Comparison of ENCODE assay signal across 1 cellular context in the genomic region with DNA sequence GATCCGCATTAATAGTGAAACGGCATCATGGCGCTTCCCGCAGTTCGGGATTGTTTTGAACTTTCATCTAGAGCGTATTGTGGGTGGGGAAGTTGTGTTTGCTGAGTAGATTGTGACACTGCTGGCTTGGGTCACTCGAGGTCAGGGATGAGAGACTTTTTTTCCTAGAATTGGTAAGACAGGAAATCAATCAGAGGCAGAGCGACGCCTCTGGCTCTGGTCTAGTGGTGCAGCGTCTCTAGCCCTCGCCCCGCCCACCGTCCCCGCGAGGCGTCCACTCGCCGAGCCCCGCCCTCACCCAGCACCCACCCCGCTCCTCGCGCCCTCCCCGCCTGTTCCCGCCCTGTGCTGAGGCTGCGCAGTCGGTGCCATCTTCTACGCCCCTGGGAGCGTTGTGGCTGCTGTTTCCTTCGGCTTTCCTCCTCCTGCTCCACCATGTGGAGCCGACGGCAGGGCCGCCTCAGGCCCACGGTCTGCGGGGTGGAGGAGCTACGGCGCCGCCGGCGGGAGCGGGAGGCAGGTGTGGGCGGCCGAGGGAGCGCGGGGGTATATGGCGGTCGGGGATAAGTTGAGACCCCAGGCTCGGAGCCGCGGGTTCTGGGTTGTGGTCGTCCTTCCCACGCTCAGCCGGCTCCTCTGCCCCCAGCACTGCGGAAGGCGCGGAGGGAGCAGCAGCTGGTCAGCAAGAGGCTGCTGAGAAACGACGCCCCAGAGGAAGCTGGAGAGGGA.
A peak's percentile ranks its signal among the peaks of the same experiment; 100 is the strongest.
TF ChIP-seq lines count a peak whose summit lies in the region.

A gene (plus strand): TSS at position 359 of the 729 bp plus-strand sequence. CDS start 77 bp downstream, at position 436.

TF ChIP-seq in HepG2, 621 proteins besides CTCF, POLR2A, EP300 and RAD21 (continued from another document and continues in another):
- TF ChIP-seq, protein P1, sequence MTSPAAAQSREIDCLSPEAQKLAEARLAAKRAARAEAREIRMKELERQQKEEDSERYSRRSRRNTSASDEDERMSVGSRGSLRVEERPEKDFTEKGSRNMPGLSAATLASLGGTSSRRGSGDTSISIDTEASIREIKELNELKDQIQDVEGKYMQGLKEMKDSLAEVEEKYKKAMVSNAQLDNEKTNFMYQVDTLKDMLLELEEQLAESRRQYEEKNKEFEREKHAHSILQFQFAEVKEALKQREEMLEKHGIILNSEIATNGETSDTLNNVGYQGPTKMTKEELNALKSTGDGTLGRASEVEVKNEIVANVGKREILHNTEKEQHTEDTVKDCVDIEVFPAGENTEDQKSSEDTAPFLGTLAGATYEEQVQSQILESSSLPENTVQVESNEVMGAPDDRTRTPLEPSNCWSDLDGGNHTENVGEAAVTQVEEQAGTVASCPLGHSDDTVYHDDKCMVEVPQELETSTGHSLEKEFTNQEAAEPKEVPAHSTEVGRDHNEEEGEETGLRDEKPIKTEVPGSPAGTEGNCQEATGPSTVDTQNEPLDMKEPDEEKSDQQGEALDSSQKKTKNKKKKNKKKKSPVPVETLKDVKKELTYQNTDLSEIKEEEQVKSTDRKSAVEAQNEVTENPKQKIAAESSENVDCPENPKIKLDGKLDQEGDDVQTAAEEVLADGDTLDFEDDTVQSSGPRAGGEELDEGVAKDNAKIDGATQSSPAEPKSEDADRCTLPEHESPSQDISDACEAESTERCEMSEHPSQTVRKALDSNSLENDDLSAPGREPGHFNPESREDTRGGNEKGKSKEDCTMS (CRISPR knock-in tag; conservative IDR thresholded peaks at IDR 0.05) = no peak
- TF ChIP-seq, protein P2, sequence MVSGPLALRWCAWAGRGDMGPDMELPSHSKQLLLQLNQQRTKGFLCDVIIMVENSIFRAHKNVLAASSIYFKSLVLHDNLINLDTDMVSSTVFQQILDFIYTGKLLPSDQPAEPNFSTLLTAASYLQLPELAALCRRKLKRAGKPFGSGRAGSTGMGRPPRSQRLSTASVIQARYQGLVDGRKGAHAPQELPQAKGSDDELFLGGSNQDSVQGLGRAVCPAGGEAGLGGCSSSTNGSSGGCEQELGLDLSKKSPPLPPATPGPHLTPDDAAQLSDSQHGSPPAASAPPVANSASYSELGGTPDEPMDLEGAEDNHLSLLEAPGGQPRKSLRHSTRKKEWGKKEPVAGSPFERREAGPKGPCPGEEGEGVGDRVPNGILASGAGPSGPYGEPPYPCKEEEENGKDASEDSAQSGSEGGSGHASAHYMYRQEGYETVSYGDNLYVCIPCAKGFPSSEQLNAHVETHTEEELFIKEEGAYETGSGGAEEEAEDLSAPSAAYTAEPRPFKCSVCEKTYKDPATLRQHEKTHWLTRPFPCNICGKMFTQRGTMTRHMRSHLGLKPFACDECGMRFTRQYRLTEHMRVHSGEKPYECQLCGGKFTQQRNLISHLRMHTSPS (CRISPR knock-in tag; IDR thresholded peaks at IDR 0.05; ENCODE audit: low read depth) = no peak
- TF ChIP-seq MIER3 (CRISPR knock-in tag; IDR thresholded peaks at IDR 0.05; ENCODE audit: borderline replicate concordance) (peak; percentile 96), YEATS2 (CRISPR knock-in tag; IDR thresholded peaks at IDR 0.05; ENCODE audit: borderline replicate concordance) (peak; percentile 54; the same call in 1 of the 2 replicates), KLF9 (CRISPR knock-in tag; IDR thresholded peaks at IDR 0.05; ENCODE audit: low read depth) (peak; percentile 80; the same call in 1 of the 2 replicates), POGZ (CRISPR knock-in tag; IDR thresholded peaks at IDR 0.05) (peak; percentile 16; the same call in 1 of the 2 replicates), PHF5A (CRISPR knock-in tag; IDR thresholded peaks at IDR 0.05; ENCODE audit: low read depth, unreplicated experiment) (peak; percentile 50), GABPB1 (CRISPR knock-in tag; IDR thresholded peaks at IDR 0.05) (peak; percentile 80), AHR (CRISPR knock-in tag; IDR thresholded peaks at IDR 0.05) (no peak; the same call in 1 of the 2 replicates), ZEB1 (IDR thresholded peaks at IDR 0.05; ENCODE audit: insufficient replicate concordance, low read depth) (no peak), SAFB2 (CRISPR knock-in tag; IDR thresholded peaks at IDR 0.05; ENCODE audit: borderline replicate concordance, low read depth) (peak; percentile 79; the same call in 1 of the 2 replicates), KLF12 (CRISPR knock-in tag; IDR thresholded peaks at IDR 0.05; ENCODE audit: borderline replicate concordance) (no peak), ZBTB1 (CRISPR knock-in tag; IDR thresholded peaks at IDR 0.05; ENCODE audit: borderline replicate concordance) (no peak; the same call in 1 of the 2 replicates), FOXC1 (CRISPR knock-in tag; IDR thresholded peaks at IDR 0.05; ENCODE audit: borderline replicate concordance) (peak; percentile 9; the same call in 1 of the 2 replicates), CREB1 (IDR thresholded peaks at IDR 0.05) (peak; percentile 70), CREB1 (CRISPR knock-in tag; IDR thresholded peaks at IDR 0.05) (peak; percentile 75)
- TF ChIP-seq, protein P3, sequence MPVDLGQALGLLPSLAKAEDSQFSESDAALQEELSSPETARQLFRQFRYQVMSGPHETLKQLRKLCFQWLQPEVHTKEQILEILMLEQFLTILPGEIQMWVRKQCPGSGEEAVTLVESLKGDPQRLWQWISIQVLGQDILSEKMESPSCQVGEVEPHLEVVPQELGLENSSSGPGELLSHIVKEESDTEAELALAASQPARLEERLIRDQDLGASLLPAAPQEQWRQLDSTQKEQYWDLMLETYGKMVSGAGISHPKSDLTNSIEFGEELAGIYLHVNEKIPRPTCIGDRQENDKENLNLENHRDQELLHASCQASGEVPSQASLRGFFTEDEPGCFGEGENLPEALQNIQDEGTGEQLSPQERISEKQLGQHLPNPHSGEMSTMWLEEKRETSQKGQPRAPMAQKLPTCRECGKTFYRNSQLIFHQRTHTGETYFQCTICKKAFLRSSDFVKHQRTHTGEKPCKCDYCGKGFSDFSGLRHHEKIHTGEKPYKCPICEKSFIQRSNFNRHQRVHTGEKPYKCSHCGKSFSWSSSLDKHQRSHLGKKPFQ (CRISPR knock-in tag; IDR thresholded peaks at IDR 0.05; ENCODE audit: insufficient replicate concordance) = peak; percentile 82
- TF ChIP-seq, protein P4, sequence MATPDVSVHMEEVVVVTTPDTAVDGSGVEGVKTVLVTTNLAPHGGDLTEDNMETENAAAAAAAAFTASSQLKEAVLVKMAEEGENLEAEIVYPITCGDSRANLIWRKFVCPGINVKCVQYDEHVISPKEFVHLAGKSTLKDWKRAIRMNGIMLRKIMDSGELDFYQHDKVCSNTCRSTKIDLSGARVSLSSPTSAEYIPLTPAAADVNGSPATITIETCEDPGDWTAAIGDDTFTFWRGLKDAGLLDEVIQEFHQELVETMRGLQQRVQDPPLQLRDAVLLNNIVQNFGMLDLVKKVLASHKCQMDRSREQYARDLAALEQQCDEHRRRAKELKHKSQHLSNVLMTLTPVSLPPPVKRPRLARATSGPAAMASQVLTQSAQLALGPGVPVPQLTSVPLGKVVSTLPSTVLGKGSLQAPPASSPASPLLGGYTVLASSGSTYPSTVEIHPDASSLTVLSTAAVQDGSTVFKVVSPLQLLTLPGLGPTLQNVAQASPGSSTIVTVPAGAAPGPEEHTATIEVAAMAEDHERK (CRISPR knock-in tag; IDR thresholded peaks at IDR 0.05; ENCODE audit: low read depth) = 0 out of 2 replicates have a peak, but pooled peaks have one; percentile 34
- TF ChIP-seq, protein P5, sequence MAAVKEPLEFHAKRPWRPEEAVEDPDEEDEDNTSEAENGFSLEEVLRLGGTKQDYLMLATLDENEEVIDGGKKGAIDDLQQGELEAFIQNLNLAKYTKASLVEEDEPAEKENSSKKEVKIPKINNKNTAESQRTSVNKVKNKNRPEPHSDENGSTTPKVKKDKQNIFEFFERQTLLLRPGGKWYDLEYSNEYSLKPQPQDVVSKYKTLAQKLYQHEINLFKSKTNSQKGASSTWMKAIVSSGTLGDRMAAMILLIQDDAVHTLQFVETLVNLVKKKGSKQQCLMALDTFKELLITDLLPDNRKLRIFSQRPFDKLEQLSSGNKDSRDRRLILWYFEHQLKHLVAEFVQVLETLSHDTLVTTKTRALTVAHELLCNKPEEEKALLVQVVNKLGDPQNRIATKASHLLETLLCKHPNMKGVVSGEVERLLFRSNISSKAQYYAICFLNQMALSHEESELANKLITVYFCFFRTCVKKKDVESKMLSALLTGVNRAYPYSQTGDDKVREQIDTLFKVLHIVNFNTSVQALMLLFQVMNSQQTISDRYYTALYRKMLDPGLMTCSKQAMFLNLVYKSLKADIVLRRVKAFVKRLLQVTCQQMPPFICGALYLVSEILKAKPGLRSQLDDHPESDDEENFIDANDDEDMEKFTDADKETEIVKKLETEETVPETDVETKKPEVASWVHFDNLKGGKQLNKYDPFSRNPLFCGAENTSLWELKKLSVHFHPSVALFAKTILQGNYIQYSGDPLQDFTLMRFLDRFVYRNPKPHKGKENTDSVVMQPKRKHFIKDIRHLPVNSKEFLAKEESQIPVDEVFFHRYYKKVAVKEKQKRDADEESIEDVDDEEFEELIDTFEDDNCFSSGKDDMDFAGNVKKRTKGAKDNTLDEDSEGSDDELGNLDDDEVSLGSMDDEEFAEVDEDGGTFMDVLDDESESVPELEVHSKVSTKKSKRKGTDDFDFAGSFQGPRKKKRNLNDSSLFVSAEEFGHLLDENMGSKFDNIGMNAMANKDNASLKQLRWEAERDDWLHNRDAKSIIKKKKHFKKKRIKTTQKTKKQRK (IDR thresholded peaks at IDR 0.05; ENCODE audit: low read length) = no peak
- TF ChIP-seq, protein P6, sequence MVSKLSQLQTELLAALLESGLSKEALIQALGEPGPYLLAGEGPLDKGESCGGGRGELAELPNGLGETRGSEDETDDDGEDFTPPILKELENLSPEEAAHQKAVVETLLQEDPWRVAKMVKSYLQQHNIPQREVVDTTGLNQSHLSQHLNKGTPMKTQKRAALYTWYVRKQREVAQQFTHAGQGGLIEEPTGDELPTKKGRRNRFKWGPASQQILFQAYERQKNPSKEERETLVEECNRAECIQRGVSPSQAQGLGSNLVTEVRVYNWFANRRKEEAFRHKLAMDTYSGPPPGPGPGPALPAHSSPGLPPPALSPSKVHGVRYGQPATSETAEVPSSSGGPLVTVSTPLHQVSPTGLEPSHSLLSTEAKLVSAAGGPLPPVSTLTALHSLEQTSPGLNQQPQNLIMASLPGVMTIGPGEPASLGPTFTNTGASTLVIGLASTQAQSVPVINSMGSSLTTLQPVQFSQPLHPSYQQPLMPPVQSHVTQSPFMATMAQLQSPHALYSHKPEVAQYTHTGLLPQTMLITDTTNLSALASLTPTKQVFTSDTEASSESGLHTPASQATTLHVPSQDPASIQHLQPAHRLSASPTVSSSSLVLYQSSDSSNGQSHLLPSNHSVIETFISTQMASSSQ (IDR thresholded peaks at IDR 0.05; ENCODE audit: low read depth) = no peak
- TF ChIP-seq, protein P6 (CRISPR knock-in tag; IDR thresholded peaks at IDR 0.05; ENCODE audit: borderline replicate concordance) = peak; percentile 44; the same call in 1 of the 2 replicates
- TF ChIP-seq, protein P7, sequence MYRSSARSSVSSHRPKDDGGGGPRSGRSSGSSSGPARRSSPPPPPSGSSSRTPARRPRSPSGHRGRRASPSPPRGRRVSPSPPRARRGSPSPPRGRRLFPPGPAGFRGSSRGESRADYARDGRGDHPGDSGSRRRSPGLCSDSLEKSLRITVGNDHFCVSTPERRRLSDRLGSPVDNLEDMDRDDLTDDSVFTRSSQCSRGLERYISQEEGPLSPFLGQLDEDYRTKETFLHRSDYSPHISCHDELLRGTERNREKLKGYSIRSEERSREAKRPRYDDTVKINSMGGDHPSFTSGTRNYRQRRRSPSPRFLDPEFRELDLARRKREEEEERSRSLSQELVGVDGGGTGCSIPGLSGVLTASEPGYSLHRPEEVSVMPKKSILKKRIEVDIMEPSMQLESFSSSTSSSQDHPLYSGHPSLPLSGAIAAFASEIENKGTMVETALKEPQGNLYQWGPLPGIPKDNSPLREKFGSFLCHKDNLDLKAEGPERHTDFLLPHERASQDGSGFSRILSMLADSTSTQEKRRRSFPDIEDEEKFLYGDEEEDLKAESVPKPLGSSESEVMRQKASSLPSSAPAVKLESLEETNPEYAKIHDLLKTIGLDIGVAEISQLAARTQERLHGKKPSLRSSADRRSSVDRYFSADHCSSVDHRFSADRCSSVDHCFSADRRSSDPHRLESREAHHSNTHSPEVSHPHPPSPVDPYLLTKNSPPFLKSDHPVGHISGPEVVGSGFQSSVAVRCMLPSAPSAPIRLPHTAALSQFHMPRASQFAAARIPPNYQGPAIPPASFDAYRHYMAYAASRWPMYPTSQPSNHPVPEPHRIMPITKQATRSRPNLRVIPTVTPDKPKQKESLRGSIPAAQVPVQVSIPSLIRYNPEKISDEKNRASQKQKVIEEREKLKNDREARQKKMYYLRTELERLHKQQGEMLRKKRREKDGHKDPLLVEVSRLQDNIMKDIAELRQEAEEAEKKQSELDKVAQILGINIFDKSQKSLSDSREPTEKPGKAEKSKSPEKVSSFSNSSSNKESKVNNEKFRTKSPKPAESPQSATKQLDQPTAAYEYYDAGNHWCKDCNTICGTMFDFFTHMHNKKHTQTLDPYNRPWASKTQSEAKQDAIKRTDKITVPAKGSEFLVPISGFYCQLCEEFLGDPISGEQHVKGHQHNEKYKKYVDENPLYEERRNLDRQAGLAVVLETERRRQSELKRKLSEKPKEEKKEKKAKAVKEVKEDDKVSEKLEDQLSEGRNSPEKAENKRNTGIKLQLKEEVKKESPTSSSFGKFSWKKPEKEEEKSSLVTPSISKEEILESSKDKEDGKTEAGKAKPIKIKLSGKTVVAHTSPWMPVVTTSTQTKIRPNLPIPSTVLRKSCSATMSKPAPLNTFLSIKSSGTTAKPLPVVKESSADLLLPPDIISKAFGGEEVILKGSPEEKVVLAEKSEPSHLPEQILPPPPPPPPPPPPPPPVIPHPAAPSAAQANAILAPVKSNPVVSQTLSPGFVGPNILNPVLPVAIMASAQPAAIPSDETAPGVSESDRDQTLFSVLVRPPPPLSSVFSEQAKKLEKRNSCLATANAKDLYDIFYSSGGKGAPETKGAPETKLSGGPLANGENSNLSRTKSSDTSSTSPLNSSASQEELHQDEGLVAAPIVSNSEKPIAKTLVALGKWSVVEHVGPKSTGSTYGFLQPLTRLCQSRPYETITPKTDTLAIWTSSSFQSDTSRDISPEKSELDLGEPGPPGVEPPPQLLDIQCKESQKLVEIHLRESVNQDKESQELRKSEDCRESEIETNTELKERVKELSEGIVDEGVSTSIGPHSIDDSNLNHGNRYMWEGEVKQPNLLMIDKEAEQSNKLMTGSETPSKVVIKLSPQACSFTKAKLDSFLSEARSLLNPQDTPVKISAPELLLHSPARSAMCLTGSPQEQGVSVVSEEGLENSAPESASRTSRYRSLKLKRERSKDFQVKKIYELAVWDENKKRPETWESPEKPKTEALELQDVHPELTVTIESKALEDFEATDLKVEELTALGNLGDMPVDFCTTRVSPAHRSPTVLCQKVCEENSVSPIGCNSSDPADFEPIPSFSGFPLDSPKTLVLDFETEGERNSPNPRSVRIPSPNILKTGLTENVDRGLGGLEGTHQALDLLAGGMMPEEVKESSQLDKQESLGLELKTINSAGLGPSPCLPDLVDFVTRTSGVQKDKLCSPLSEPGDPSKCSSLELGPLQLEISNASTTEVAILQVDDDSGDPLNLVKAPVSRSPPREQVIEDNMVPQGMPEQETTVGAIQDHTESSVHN (CRISPR knock-in tag; IDR thresholded peaks at IDR 0.05) = no peak
